ENCODE assay signal across 18 cellular contexts in genomic region chr16:61182416-61182815, GRCh38.
DNase-seq lines count a peak whose midpoint lies in the region; ATAC-seq and TF ChIP-seq lines count a peak whose summit lies in the region.
"Had no signal": no experiment of that assay in that cellular context is flagged by ENCODE, and none has a peak within 500 bp of the region (broad histone marks: within the 10 kb centered on the region; RNA-seq: fewer than 3 reads in every experiment).

No MANE protein-coding gene starts in this region.

- H3K9me3 ChIP-seq in RWPE2 (ENCODE audit: severe bottlenecking): no peaks in the 10 kb centered on the region
- H3K9me3 ChIP-seq: BLaER1 treated with 17β-estradiol and CSF1 and Interleukin-3, amounts not matched to agents 10 nM and 100 nM; Peyer's patch had no signal

- intact Hi-C loops in natural killer cell (cut with micrococcal nuclease): no loop called here

- H3K36me3 ChIP-seq in RWPE2 (ENCODE audit: low read depth): no peaks in the 10 kb centered on the region
- H3K36me3 ChIP-seq: BLaER1 treated with 17β-estradiol and CSF1 and Interleukin-3, amounts not matched to agents 10 nM and 100 nM; Peyer's patch had no signal

- DNase-seq in MV-4-11 (lab: John Stamatoyannopoulos, UW) (peak; percentile 88), RWPE2 (ENCODE audit: low spot score) (no peak), epidermal melanocyte (ENCODE audit: insufficient read length, low spot score) (peak; percentile 18), retina (peak; percentile 8), coronary artery (ENCODE audit: low spot score) (no peak), natural killer cell (no peak)
- DNase-seq: CD8-positive, alpha-beta memory T cell; H7; NCI-H1436; NCI-H1930; NCI-H345; NCI-H524 treated with DMSO at 0.1 percent for 48 hours; Peyer's patch; SHP77; T-cell had no signal

- H3K27me3 ChIP-seq in RWPE2 (ENCODE audit: insufficient read depth, poor library complexity, severe bottlenecking): no peaks in the 10 kb centered on the region
- H3K27me3 ChIP-seq: BLaER1 treated with 17β-estradiol and CSF1 and Interleukin-3, amounts not matched to agents 10 nM and 100 nM; Peyer's patch had no signal

- ATAC-seq in RWPE2 (ENCODE audit: low read depth): 0 out of 3 replicates have a peak, but pooled peaks have one; percentile 36
- no peak for ATAC-seq in HG03571 (IDR thresholded peaks at IDR 0.05; ENCODE audit: unreplicated experiment)
- no peak for ATAC-seq in natural killer cell
- ATAC-seq: SK-N-SH treated with all-trans-retinoic acid at 6 μM for 48 hours, T-cell had no signal

- no peak overlapping the region for H3K4me3 Mint-ChIP-seq in natural killer cell
- H3K4me3 Mint-ChIP-seq: CD8-positive, alpha-beta memory T cell; T-cell had no signal

- H3K36me3 Mint-ChIP-seq in natural killer cell: no peaks in the 10 kb centered on the region
- H3K36me3 Mint-ChIP-seq: CD8-positive, alpha-beta memory T cell; T-cell had no signal

- H3K4me1 ChIP-seq in RWPE2 (ENCODE audit: insufficient read depth, poor library complexity, severe bottlenecking): no peaks in the 10 kb centered on the region
- H3K4me1 ChIP-seq: BLaER1 treated with 17β-estradiol and CSF1 and Interleukin-3, amounts not matched to agents 10 nM and 100 nM; Peyer's patch had no signal

- peaks cover 3 to 11% of the 10 kb centered on the region in 2 donors for H3K9me3 Mint-ChIP-seq in natural killer cell

- H3K27ac Mint-ChIP-seq in natural killer cell: no peak overlapping the region
- H3K27ac Mint-ChIP-seq: T-cell had no signal

- H3K4me3 ChIP-seq in RWPE2 (ENCODE audit: severe bottlenecking) (no peak overlapping the region), coronary artery (no peak overlapping the region)
- H3K4me3 ChIP-seq: BLaER1 treated with 17β-estradiol and CSF1 and Interleukin-3, amounts not matched to agents 10 nM and 100 nM; Peyer's patch had no signal

- H3K27ac ChIP-seq in RWPE2 (ENCODE audit: poor library complexity, severe bottlenecking) (no peak overlapping the region), coronary artery (no peak overlapping the region)
- H3K27ac ChIP-seq: BLaER1 treated with 17β-estradiol and CSF1 and Interleukin-3, amounts not matched to agents 10 nM and 100 nM; Peyer's patch had no signal

- H3K4me1 Mint-ChIP-seq in natural killer cell: no peaks in the 10 kb centered on the region
- H3K4me1 Mint-ChIP-seq: CD8-positive, alpha-beta memory T cell; T-cell had no signal

- no peak for TF ChIP-seq CTCF in RWPE2 (IDR thresholded peaks at IDR 0.05; ENCODE audit: poor library complexity, severe bottlenecking)
- TF ChIP-seq CTCF in coronary artery (IDR thresholded peaks at IDR 0.05): no peak
- no peak for TF ChIP-seq CTCF in natural killer cell (IDR thresholded peaks at IDR 0.05)

- no peaks in the 10 kb centered on the region for H3K27me3 Mint-ChIP-seq in natural killer cell (ENCODE audit: low read depth in 2 of 2)
- H3K27me3 Mint-ChIP-seq: CD8-positive, alpha-beta memory T cell; T-cell had no signal

Comparison
In these comparisons a context has a peak if more than half of its experiments do, and no peak if none do; other contexts are left out.
1. DNase-seq: peak in MV-4-11 (single experiment), epidermal melanocyte (single experiment) and retina (single experiment); none in RWPE2 (single experiment), coronary artery (single experiment) and natural killer cell (single experiment).